ENCODE assay signal across 24 cellular contexts in genomic region chr7:43864126-43864525, GRCh38. TPM values are rescaled to one million over a fixed set of nuclear protein-coding genes. Genes with fewer than 3 reads are reported as not detected.
DNase-seq lines count a peak whose midpoint lies in the region; ATAC-seq, FAIRE-seq and TF ChIP-seq lines count a peak whose summit lies in the region.
"Had no signal": no experiment of that assay in that cellular context is flagged by ENCODE, and none has a peak within 500 bp of the region (broad histone marks: within the 10 kb centered on the region; RNA-seq: fewer than 3 reads in every experiment).

No MANE protein-coding gene starts in this region.

- no peak for TF ChIP-seq EP300 in tibial nerve (IDR thresholded peaks at IDR 0.05)

- H3K4me3 ChIP-seq in bronchial epithelial cell (ENCODE audit: low read depth, low read length) (no peak overlapping the region), tibial nerve (no peak overlapping the region)
- H3K4me3 ChIP-seq in naive thymus-derived CD4-positive, alpha-beta T cell (ENCODE audit: low read length) = no peak overlapping the region
- H3K4me3 ChIP-seq: BLaER1, GM23338 had no signal

- CTCF ChIA-PET in naive thymus-derived CD4-positive, alpha-beta T cell (lab: Charles Lee) = interaction anchor here (0.8 kb wide), 1 partner anchor 26 kb away, joined by 3 read pairs; no protein-coding TSS in a partner anchor

- WGBS in tibial nerve, 2 donors = 88 to 91% methylated on average over 8 of the region's 8 CpGs

- peak overlapping the region; percentile 69 for H3K27ac Mint-ChIP-seq in nephron progenitor cell
- H3K27ac Mint-ChIP-seq in naive thymus-derived CD4-positive, alpha-beta T cell = no peak overlapping the region
- H3K27ac Mint-ChIP-seq: B cell; CD4-positive, CD25-positive, alpha-beta regulatory T cell; CD8-positive, alpha-beta T cell; GM23338 had no signal

- H3K9me3 ChIP-seq in naive thymus-derived CD4-positive, alpha-beta T cell (ENCODE audit: control insufficient read depth in 2 of 3, low read length in 3 of 3) = no peaks in the 10 kb centered on the region
- no peaks in the 10 kb centered on the region for H3K9me3 ChIP-seq in tibial nerve
- H3K9me3 ChIP-seq: Caco-2 had no signal

- H3K4me3 Mint-ChIP-seq in nephron progenitor cell = no peak overlapping the region
- H3K4me3 Mint-ChIP-seq in naive thymus-derived CD4-positive, alpha-beta T cell = no peak overlapping the region
- H3K4me3 Mint-ChIP-seq: B cell; CD8-positive, alpha-beta T cell; GM23338; H9 had no signal

- no peaks in the 10 kb centered on the region for H3K9me3 Mint-ChIP-seq in nephron progenitor cell
- peaks cover 0 to 3% (median 0%) of the 10 kb centered on the region in 11 donors for H3K9me3 Mint-ChIP-seq in naive thymus-derived CD4-positive, alpha-beta T cell
- H3K9me3 Mint-ChIP-seq: CD8-positive, alpha-beta T cell had no signal

- peaks cover 8% of the 10 kb centered on the region for H3K36me3 ChIP-seq in bronchial epithelial cell (ENCODE audit: control insufficient read depth, insufficient read depth, low read length)
- peaks cover 4 to 18% (median 5%) of the 10 kb centered on the region in 3 experiments for H3K36me3 ChIP-seq in naive thymus-derived CD4-positive, alpha-beta T cell (ENCODE audit: control insufficient read depth in 2 of 3, insufficient read depth in 3 of 3, low read length in 3 of 3)
- H3K36me3 ChIP-seq in tibial nerve = peaks cover 0 to 35% (median 5%) of the 10 kb centered on the region in 3 donors

- peak; percentile 20 for DNase-seq in DMS53 (lab: John Stamatoyannopoulos, UW)
- no peak for DNase-seq in DMS53 treated with DMSO at 0.1 percent for 48 hours (lab: John Stamatoyannopoulos, UW; ENCODE audit: unreplicated experiment)
- peak; percentile 59 for DNase-seq in bronchial epithelial cell (ENCODE audit: low read depth)
- no peak for DNase-seq in nephron progenitor cell
- no peak for DNase-seq in germinal center (ENCODE audit: low spot score)
- DNase-seq in left ventricle myocardium superior = no peak
- DNase-seq in naive thymus-derived CD4-positive, alpha-beta T cell = no peak
- DNase-seq in tibial nerve (ENCODE audit: low spot score in 2 of 2) = no peak
- DNase-seq: Caco-2; CD4-positive, CD25-positive, alpha-beta regulatory T cell; CD8-positive, alpha-beta T cell; DMS153; DMS79 treated with DMSO at 0.1 percent for 48 hours; GF-D8; H9 had no signal

- H3K27me3 Mint-ChIP-seq in nephron progenitor cell (ENCODE audit: low read depth, poor library complexity) = peaks cover 4% of the 10 kb centered on the region
- H3K27me3 Mint-ChIP-seq in naive thymus-derived CD4-positive, alpha-beta T cell = peaks cover 0 to 25% (median 0%) of the 10 kb centered on the region in 5 donors

- FAIRE-seq in bronchial epithelial cell (lab: Jason Lieb, UNC) = no peak
- FAIRE-seq: A204.1, GM12891, GM18507 had no signal

- H3K27me3 ChIP-seq in bronchial epithelial cell (ENCODE audit: control insufficient read depth, insufficient read depth, low read length) (no peaks in the 10 kb centered on the region), tibial nerve (no peaks in the 10 kb centered on the region)
- H3K27me3 ChIP-seq in naive thymus-derived CD4-positive, alpha-beta T cell (ENCODE audit: control insufficient read depth in 2 of 2, insufficient read depth in 2 of 2, low read length in 2 of 2) = no peaks in the 10 kb centered on the region
- H3K27me3 ChIP-seq: BLaER1 had no signal

- peaks cover 8% of the 10 kb centered on the region in 2 donors for H3K4me1 ChIP-seq in naive thymus-derived CD4-positive, alpha-beta T cell (ENCODE audit: control insufficient read depth in 2 of 2, insufficient read depth in 2 of 2, low read length in 2 of 2)
- peaks cover 0 to 10% (median 4%) of the 10 kb centered on the region in 4 donors for H3K4me1 ChIP-seq in tibial nerve
- H3K4me1 ChIP-seq: Caco-2 had no signal

- peaks cover 24% of the 10 kb centered on the region for H3K36me3 Mint-ChIP-seq in nephron progenitor cell (ENCODE audit: low read depth)
- peaks cover 14 to 22% (median 19%) of the 10 kb centered on the region in 5 donors for H3K36me3 Mint-ChIP-seq in naive thymus-derived CD4-positive, alpha-beta T cell

- TF ChIP-seq CTCF in bronchial epithelial cell (IDR thresholded peaks at IDR 0.05; ENCODE audit: insufficient read depth, low read length, severe bottlenecking) (no peak), nephron progenitor cell (IDR thresholded peaks at IDR 0.05) (no peak), tibial nerve (IDR thresholded peaks at IDR 0.05) (no peak)

- peaks cover 11% of the 10 kb centered on the region for H3K4me1 Mint-ChIP-seq in nephron progenitor cell
- H3K4me1 Mint-ChIP-seq in naive thymus-derived CD4-positive, alpha-beta T cell = peaks cover 0 to 15% (median 11%) of the 10 kb centered on the region in 7 donors

- no peak for ATAC-seq in left ventricle myocardium superior
- no peak for ATAC-seq in naive thymus-derived CD4-positive, alpha-beta T cell
- ATAC-seq: CD8-positive, alpha-beta T cell; GM23338; HCT116 had no signal

- POLR2A ChIA-PET in naive thymus-derived CD4-positive, alpha-beta T cell (lab: Charles Lee) = no interaction called here

- intact Hi-C loops in left ventricle myocardium superior (cut with micrococcal nuclease) = no loop called here
- intact Hi-C loops in naive thymus-derived CD4-positive, alpha-beta T cell (cut with micrococcal nuclease) = no loop called here

- no peak for TF ChIP-seq POLR2A in tibial nerve (IDR thresholded peaks at IDR 0.05)

- no peak overlapping the region for H3K27ac ChIP-seq in naive thymus-derived CD4-positive, alpha-beta T cell (ENCODE audit: low read depth, low read length)
- H3K27ac ChIP-seq in tibial nerve = no peak overlapping the region
- H3K27ac ChIP-seq: 22Rv1, BLaER1, C4-2B had no signal

RNA-seq across cellular contexts. Expression of gene MRPS24, which starts 5.2 kb away (rescaled TPM):
- total RNA-seq in bronchial epithelial cell (83.2 and 110 TPM in 2 replicates), left ventricle myocardium superior (200 TPM), tibial nerve (10 to 100 TPM; 61.8 to 90.2 (median 82.3) TPM)
- 10 to 100 TPM; 44.2 to 76.6 (median 62.3) TPM for total RNA-seq in naive thymus-derived CD4-positive, alpha-beta T cell
- polyA plus RNA-seq in naive thymus-derived CD4-positive, alpha-beta T cell = 100 to 1,000 TPM; 169 to 187 TPM

RNA-seq across cellular contexts. Expression of gene URGCP, which starts 42.3 kb away (rescaled TPM):
- total RNA-seq in bronchial epithelial cell (31.1 and 31.3 TPM in 2 replicates), left ventricle myocardium superior (40.3 TPM), tibial nerve (10 to 100 TPM; 25.7 to 32.0 (median 28.8) TPM)
- 10 to 100 TPM; 20.0 to 33.7 (median 26.8) TPM for total RNA-seq in naive thymus-derived CD4-positive, alpha-beta T cell
- 10 to 100 TPM; 22.0 to 40.6 TPM for polyA plus RNA-seq in naive thymus-derived CD4-positive, alpha-beta T cell

Comparison
In these comparisons a context has a peak if more than half of its experiments do, and no peak if none do; other contexts are left out.
1. DNase-seq: peak in DMS53 (single experiment) and bronchial epithelial cell (single experiment); none in DMS53 treated with DMSO at 0.1 percent for 48 hours (single experiment), nephron progenitor cell (single experiment), germinal center (single experiment), left ventricle myocardium superior (single experiment), naive thymus-derived CD4-positive, alpha-beta T cell (0 of 9) and tibial nerve (0 of 2).